8 cellular contexts compared by ENCODE assay signal in the genomic region with DNA sequence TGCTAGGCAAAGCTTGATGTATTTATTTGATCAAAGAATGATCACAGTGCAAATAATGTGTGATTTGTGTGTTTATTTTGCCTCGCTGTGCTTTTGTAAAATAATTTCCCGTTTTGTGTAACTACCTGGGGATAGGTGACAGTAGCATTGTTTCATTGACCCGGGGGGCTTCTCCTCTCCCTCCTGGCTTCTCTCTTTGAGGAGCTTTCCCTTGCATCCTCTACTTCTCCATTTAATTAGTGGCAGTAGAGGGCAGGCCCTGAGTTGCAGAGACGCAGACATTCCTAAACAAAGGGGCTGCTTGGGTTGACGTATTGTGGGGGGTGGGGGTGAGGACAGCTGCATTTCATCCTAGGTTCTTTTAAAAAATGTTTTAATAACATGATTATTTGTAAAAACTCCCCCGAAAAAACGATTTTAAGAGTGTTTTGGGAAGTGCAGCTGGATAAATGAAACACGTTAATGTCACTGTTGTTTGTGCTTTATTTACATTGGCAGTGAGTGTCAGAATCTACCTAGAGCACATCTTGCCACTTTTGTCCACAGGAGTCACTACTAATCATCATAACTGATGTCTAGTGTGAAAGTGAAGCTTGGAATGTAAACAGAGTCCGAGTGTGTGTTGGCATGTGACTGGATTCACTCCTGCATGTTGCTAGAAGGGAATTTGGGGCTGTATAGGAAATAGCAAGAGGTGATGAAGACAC. TPM values are rescaled to one million over a fixed set of nuclear protein-coding genes. Genes with fewer than 3 reads are reported as not detected.
DNase-seq lines count a peak whose midpoint lies in the region; ATAC-seq and TF ChIP-seq lines count a peak whose summit lies in the region.

No MANE protein-coding gene starts in this region.

- no peaks in the 10 kb centered on the region for H3K36me3 Mint-ChIP-seq in natural killer cell

- in situ Hi-C loops in Caki2 (cut with HindIII; ENCODE audit: low pct_unique_long_range_greater_than_20kb, low sequenced_read_pairs) (no loop called here), GM13977 (cut with MboI; ENCODE audit: low pct_unique_long_range_greater_than_20kb, low sequenced_read_pairs, unreplicated experiment) (no loop called here)

- ATAC-seq in natural killer cell (no peak), HG03460 (IDR thresholded peaks at IDR 0.05; ENCODE audit: unreplicated experiment) (no peak), HG02610 (IDR thresholded peaks at IDR 0.05; ENCODE audit: unreplicated experiment) (no peak), HG03521 (IDR thresholded peaks at IDR 0.05; ENCODE audit: unreplicated experiment) (no peak)

- intact Hi-C loops in natural killer cell (cut with micrococcal nuclease), result no loop called here

- TF ChIP-seq CTCF in choroid plexus epithelial cell (conservative IDR thresholded peaks at IDR 0.05; ENCODE audit: low read depth, low read length) (no peak), natural killer cell (IDR thresholded peaks at IDR 0.05) (no peak), GM13977 (IDR thresholded peaks at IDR 0.05; ENCODE audit: extremely low read depth, insufficient read depth, missing control alignments) (no peak)

- peak overlapping the region in 1 of 2 donors; percentile 63 for H3K27ac Mint-ChIP-seq in natural killer cell

- peak; percentile 2 for DNase-seq in Caki2 (ENCODE audit: low read depth)
- DNase-seq in NCI-H146 (lab: John Stamatoyannopoulos, UW), result peak; percentile 94
- no peak for DNase-seq in choroid plexus epithelial cell (ENCODE audit: low read depth)
- DNase-seq in natural killer cell, result no peak
- no peak for DNase-seq in GM13977 (ENCODE audit: low spot score)

- peaks cover 20 to 30% of the 10 kb centered on the region in 2 donors for H3K4me1 Mint-ChIP-seq in natural killer cell

- no peaks in the 10 kb centered on the region for H3K9me3 Mint-ChIP-seq in natural killer cell

- H3K27me3 Mint-ChIP-seq in natural killer cell (ENCODE audit: low read depth in 2 of 2), result peaks cover 4 to 10% of the 10 kb centered on the region in 2 donors

- peak overlapping the region; percentile 95 for H3K4me3 Mint-ChIP-seq in natural killer cell

- peak overlapping the region; percentile 65 for H3K4me3 ChIP-seq in choroid plexus epithelial cell (ENCODE audit: low read depth, low read length)

RNA-seq across cellular contexts. Expression of a gene that starts 2.2 kb away (rescaled TPM):
- 39.1 and 47.8 TPM in 2 replicates for total RNA-seq in Caki2 (2014; rRNA removed; shearing (Covaris generic); ENCODE audit: low replicate concordance)
- total RNA-seq in natural killer cell, result 10 to 100 TPM in 2 of 3 donors, 1 to 10 TPM in 1; 3.4 to 15.3 (median 14.3) TPM

Comparison
In these comparisons a context has a peak if more than half of its experiments do, and no peak if none do; other contexts are left out.
1. DNase-seq: peak in Caki2 (single experiment) and NCI-H146 (single experiment); none in choroid plexus epithelial cell (single experiment), natural killer cell (single experiment) and GM13977 (single experiment).